1 cellular context compared by ENCODE assay signal in the genomic region with DNA sequence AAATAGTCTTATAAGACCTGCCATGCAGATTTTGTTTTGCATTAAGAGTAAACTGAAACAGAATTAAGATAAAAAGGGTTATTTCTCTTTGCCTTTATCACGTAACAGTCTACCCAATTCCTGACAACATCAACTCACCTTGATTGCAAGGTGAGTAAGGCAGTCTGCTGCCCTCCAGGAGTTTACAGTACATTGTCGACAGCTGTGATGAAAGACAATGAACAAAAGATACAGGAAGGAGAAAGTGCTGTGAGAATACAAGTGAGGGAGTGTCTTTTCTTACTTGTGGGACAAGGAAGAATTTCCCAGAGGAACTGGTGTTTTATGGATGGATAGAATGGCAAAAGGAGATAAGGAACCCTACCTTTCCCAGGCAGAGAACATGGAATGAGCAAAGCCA.
TF ChIP-seq lines count a peak whose summit lies in the region.

No MANE protein-coding gene starts in this region.

TF ChIP-seq in GM23338, 12 proteins besides CTCF, POLR2A, EP300 and RAD21 (continued from another document):
- TF ChIP-seq ZNF462 (CRISPR knock-in tag; IDR thresholded peaks at IDR 0.05) (no peak), STAT1 (IDR thresholded peaks at IDR 0.05; ENCODE audit: unreplicated experiment) (no peak), ETS1 (IDR thresholded peaks at IDR 0.05) (no peak), POLR2AphosphoS5 (IDR thresholded peaks at IDR 0.05; ENCODE audit: low read depth) (no peak)
